ENCODE assay signal across 1 cellular context in the genomic region with DNA sequence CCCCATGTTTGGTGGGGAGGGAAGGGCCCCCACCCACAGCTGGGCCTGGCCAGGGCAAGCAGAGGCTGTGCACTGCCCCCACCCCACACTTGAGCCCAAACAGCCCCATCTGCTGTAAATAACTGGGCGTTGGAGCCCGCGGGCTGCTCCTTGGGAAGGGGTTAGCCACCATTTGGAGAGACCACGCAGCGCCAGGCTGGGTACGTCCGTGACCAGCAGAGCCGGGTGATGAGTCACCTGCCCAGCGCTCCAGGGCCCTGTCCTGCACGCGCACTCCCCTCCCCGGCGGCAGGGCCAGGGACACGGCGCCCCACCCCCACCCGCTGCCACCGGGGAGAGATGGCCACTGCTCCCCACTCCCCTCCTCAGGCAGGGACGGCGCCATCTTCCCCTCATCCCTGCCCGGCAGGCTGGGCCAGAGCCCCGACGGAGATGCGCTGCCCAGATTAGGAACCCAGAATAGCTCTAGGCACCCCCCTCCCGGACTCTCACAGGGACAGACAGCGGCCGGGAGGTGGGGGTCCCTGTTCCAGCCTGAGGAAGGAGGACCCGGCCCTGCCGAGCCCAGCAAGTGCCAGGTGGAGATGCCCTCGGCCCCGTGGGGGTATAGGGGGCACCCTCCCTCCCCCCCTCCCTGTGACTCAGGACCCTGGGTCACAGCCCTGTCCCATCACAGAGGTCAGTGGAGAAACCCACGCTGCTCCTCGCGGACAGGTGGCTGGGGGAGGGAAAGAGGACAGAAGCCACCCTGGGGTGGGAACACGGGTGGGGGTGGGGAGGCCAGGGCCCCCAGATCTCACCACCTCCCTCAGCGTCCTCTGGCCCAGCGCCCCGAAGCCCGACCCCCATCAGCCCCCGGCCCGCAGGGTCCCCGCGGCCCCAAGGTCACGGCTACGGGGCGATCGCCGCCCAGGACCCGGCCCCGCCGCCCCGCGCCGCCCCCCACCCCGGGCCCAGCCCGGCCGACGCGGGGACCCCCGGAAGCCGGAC.
TF ChIP-seq lines count a peak whose summit lies in the region.

No MANE protein-coding gene starts in this region.

TF ChIP-seq in H1, 55 proteins besides CTCF, POLR2A, EP300 and RAD21:
- TF ChIP-seq RNF2 (IDR thresholded peaks at IDR 0.05; ENCODE audit: borderline replicate concordance, low read depth, low read length, missing control alignments, poor library complexity, severe bottlenecking) (no peak), EGR1 (IDR thresholded peaks at IDR 0.05; ENCODE audit: borderline replicate concordance, low read depth, low read length) (0 out of 2 replicates have a peak, but pooled peaks have one; percentile 13), CBX5 (IDR thresholded peaks at IDR 0.05; ENCODE audit: low read depth, low read length) (no peak), CTBP2 (IDR thresholded peaks at IDR 0.05; ENCODE audit: borderline replicate concordance, insufficient read depth, insufficient read length, low read length) (no peak), JUND (IDR thresholded peaks at IDR 0.05; ENCODE audit: low read length) (peak; percentile 72; the same call in 1 of the 2 replicates), SRF (IDR thresholded peaks at IDR 0.05; ENCODE audit: low read depth, low read length) (no peak), TBP (IDR thresholded peaks at IDR 0.05; ENCODE audit: low read depth, low read length) (no peak), EZH2 (IDR thresholded peaks at IDR 0.05; ENCODE audit: low read depth, low read length, severe bottlenecking) (peak; percentile 43), BCL11A (IDR thresholded peaks at IDR 0.05; ENCODE audit: low read depth in 2 of 2, low read length in 2 of 2) (no peak), YY1 (IDR thresholded peaks at IDR 0.05; ENCODE audit: low read depth, low read length) (0 out of 2 replicates have a peak, but pooled peaks have one; percentile 56), SP1 (IDR thresholded peaks at IDR 0.05; ENCODE audit: low read depth, low read length) (no peak), SUZ12 (IDR thresholded peaks at IDR 0.05; ENCODE audit: low read length) (peak; percentile 29; the same call in 1 of the 2 replicates)
- TF ChIP-seq, protein P1, sequence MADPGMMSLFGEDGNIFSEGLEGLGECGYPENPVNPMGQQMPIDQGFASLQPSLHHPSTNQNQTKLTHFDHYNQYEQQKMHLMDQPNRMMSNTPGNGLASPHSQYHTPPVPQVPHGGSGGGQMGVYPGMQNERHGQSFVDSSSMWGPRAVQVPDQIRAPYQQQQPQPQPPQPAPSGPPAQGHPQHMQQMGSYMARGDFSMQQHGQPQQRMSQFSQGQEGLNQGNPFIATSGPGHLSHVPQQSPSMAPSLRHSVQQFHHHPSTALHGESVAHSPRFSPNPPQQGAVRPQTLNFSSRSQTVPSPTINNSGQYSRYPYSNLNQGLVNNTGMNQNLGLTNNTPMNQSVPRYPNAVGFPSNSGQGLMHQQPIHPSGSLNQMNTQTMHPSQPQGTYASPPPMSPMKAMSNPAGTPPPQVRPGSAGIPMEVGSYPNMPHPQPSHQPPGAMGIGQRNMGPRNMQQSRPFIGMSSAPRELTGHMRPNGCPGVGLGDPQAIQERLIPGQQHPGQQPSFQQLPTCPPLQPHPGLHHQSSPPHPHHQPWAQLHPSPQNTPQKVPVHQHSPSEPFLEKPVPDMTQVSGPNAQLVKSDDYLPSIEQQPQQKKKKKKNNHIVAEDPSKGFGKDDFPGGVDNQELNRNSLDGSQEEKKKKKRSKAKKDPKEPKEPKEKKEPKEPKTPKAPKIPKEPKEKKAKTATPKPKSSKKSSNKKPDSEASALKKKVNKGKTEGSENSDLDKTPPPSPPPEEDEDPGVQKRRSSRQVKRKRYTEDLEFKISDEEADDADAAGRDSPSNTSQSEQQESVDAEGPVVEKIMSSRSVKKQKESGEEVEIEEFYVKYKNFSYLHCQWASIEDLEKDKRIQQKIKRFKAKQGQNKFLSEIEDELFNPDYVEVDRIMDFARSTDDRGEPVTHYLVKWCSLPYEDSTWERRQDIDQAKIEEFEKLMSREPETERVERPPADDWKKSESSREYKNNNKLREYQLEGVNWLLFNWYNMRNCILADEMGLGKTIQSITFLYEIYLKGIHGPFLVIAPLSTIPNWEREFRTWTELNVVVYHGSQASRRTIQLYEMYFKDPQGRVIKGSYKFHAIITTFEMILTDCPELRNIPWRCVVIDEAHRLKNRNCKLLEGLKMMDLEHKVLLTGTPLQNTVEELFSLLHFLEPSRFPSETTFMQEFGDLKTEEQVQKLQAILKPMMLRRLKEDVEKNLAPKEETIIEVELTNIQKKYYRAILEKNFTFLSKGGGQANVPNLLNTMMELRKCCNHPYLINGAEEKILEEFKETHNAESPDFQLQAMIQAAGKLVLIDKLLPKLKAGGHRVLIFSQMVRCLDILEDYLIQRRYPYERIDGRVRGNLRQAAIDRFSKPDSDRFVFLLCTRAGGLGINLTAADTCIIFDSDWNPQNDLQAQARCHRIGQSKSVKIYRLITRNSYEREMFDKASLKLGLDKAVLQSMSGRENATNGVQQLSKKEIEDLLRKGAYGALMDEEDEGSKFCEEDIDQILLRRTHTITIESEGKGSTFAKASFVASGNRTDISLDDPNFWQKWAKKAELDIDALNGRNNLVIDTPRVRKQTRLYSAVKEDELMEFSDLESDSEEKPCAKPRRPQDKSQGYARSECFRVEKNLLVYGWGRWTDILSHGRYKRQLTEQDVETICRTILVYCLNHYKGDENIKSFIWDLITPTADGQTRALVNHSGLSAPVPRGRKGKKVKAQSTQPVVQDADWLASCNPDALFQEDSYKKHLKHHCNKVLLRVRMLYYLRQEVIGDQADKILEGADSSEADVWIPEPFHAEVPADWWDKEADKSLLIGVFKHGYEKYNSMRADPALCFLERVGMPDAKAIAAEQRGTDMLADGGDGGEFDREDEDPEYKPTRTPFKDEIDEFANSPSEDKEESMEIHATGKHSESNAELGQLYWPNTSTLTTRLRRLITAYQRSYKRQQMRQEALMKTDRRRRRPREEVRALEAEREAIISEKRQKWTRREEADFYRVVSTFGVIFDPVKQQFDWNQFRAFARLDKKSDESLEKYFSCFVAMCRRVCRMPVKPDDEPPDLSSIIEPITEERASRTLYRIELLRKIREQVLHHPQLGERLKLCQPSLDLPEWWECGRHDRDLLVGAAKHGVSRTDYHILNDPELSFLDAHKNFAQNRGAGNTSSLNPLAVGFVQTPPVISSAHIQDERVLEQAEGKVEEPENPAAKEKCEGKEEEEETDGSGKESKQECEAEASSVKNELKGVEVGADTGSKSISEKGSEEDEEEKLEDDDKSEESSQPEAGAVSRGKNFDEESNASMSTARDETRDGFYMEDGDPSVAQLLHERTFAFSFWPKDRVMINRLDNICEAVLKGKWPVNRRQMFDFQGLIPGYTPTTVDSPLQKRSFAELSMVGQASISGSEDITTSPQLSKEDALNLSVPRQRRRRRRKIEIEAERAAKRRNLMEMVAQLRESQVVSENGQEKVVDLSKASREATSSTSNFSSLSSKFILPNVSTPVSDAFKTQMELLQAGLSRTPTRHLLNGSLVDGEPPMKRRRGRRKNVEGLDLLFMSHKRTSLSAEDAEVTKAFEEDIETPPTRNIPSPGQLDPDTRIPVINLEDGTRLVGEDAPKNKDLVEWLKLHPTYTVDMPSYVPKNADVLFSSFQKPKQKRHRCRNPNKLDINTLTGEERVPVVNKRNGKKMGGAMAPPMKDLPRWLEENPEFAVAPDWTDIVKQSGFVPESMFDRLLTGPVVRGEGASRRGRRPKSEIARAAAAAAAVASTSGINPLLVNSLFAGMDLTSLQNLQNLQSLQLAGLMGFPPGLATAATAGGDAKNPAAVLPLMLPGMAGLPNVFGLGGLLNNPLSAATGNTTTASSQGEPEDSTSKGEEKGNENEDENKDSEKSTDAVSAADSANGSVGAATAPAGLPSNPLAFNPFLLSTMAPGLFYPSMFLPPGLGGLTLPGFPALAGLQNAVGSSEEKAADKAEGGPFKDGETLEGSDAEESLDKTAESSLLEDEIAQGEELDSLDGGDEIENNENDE (IDR thresholded peaks at IDR 0.05; ENCODE audit: insufficient replicate concordance, low read length), result no peak
